ENCODE assay signal across 8 cellular contexts in genomic region chr9:15873573-15874177, GRCh38.
DNase-seq lines count a peak whose midpoint lies in the region; ATAC-seq and TF ChIP-seq lines count a peak whose summit lies in the region.

No MANE protein-coding gene starts in this region.

- H3K4me1 ChIP-seq in cardiac muscle cell (ENCODE audit: low read depth), result no peaks in the 10 kb centered on the region

- no peak overlapping the region for H3K4me3 Mint-ChIP-seq in mesothelial cell of epicardium
- no peak overlapping the region for H3K4me3 Mint-ChIP-seq in stimulated activated effector memory CD8-positive, alpha-beta T cell treated with anti-CD3 and anti-CD28 coated beads, Interleukin-12 subunit alpha, Interleukin-12 subunit beta, amount 100 ng/mL, for 72 hours

- H3K4me1 Mint-ChIP-seq in mesothelial cell of epicardium, result peaks cover 14% of the 10 kb centered on the region
- H3K4me1 Mint-ChIP-seq in stimulated activated effector memory CD8-positive, alpha-beta T cell treated with anti-CD3 and anti-CD28 coated beads, Interleukin-12 subunit alpha, Interleukin-12 subunit beta, amount 100 ng/mL, for 72 hours, result no peaks in the 10 kb centered on the region

- no peaks in the 10 kb centered on the region for H3K36me3 ChIP-seq in cardiac muscle cell

- no peak overlapping the region for H3K4me3 ChIP-seq in cardiac muscle cell

- no peaks in the 10 kb centered on the region for H3K27me3 ChIP-seq in cardiac muscle cell

- no peak overlapping the region for H3K27ac ChIP-seq in cardiac muscle cell

- ATAC-seq in HG02852 (IDR thresholded peaks at IDR 0.05; ENCODE audit: unreplicated experiment), result peak; percentile 59
- no peak for ATAC-seq in stimulated activated effector memory CD8-positive, alpha-beta T cell treated with anti-CD3 and anti-CD28 coated beads, Interleukin-12 subunit alpha, Interleukin-12 subunit beta, amount 100 ng/mL, for 72 hours

- no peaks in the 10 kb centered on the region for H3K36me3 Mint-ChIP-seq in mesothelial cell of epicardium
- no peaks in the 10 kb centered on the region for H3K36me3 Mint-ChIP-seq in stimulated activated effector memory CD8-positive, alpha-beta T cell treated with anti-CD3 and anti-CD28 coated beads, Interleukin-12 subunit alpha, Interleukin-12 subunit beta, amount 100 ng/mL, for 72 hours

- intact Hi-C loops in cardiac septum (cut with DNase I), result loop anchor here (5.0 kb wide), 1 partner anchor 1589 kb away; no protein-coding TSS in a partner anchor

- peak; percentile 53 to 82 for DNase-seq in cardiac muscle cell (ENCODE audit: low read depth in 1 of 2, low spot score in 1 of 2)
- no peak for DNase-seq in cardiac septum (ENCODE audit: low spot score)
- peak; percentile 0 for DNase-seq in NCI-H524 treated with DMSO at 0.1 percent for 48 hours (lab: John Stamatoyannopoulos, UW)
- peak; percentile 41 for DNase-seq in cerebellum (ENCODE audit: low spot score)
- DNase-seq in mesothelial cell of epicardium (ENCODE audit: low spot score in 2 of 2, unreplicated experiment in 2 of 2), result no peak
- no peak for DNase-seq in activated naive CD4-positive, alpha-beta T cell treated with anti-CD3 and anti-CD28 coated beads, Interleukin-2, amount 50 U/mL, for 16 hours
- no peak for DNase-seq in stimulated activated effector memory CD8-positive, alpha-beta T cell treated with anti-CD3 and anti-CD28 coated beads, Interleukin-12 subunit alpha, Interleukin-12 subunit beta, amount 100 ng/mL, for 72 hours (ENCODE audit: low spot score in 2 of 2)

- peak; percentile 47 for TF ChIP-seq CTCF in cardiac muscle cell (IDR thresholded peaks at IDR 0.05; ENCODE audit: low read depth, low read length)
- TF ChIP-seq CTCF in mesothelial cell of epicardium (IDR thresholded peaks at IDR 0.05; ENCODE audit: unreplicated experiment), result peak; percentile 77

- no peaks in the 10 kb centered on the region for H3K27me3 Mint-ChIP-seq in mesothelial cell of epicardium (ENCODE audit: low read depth)

- H3K9me3 Mint-ChIP-seq in mesothelial cell of epicardium, result peaks cover 2% of the 10 kb centered on the region
- H3K9me3 Mint-ChIP-seq in stimulated activated effector memory CD8-positive, alpha-beta T cell treated with anti-CD3 and anti-CD28 coated beads, Interleukin-12 subunit alpha, Interleukin-12 subunit beta, amount 100 ng/mL, for 72 hours, result no peaks in the 10 kb centered on the region

- no peak overlapping the region for H3K27ac Mint-ChIP-seq in mesothelial cell of epicardium
- H3K27ac Mint-ChIP-seq in stimulated activated effector memory CD8-positive, alpha-beta T cell treated with anti-CD3 and anti-CD28 coated beads, Interleukin-12 subunit alpha, Interleukin-12 subunit beta, amount 100 ng/mL, for 72 hours, result no peak overlapping the region

- H3K9me3 ChIP-seq in cardiac muscle cell (ENCODE audit: low read depth), result no peaks in the 10 kb centered on the region

Comparison
In these comparisons a context has a peak if more than half of its experiments do, and no peak if none do; other contexts are left out.
1. DNase-seq: peak in cardiac muscle cell (2 of 2), NCI-H524 treated with DMSO at 0.1 percent for 48 hours (single experiment) and cerebellum (single experiment); none in cardiac septum (single experiment), mesothelial cell of epicardium (0 of 2), activated naive CD4-positive, alpha-beta T cell treated with anti-CD3 and anti-CD28 coated beads, Interleukin-2, amount 50 U/mL, for 16 hours (single experiment) and stimulated activated effector memory CD8-positive, alpha-beta T cell treated with anti-CD3 and anti-CD28 coated beads, Interleukin-12 subunit alpha, Interleukin-12 subunit beta, amount 100 ng/mL, for 72 hours (0 of 2).